17 cellular contexts compared by ENCODE assay signal in genomic region chr16:11229906-11230305, GRCh38. TPM values are rescaled to one million over a fixed set of nuclear protein-coding genes. Genes with fewer than 3 reads are reported as not detected.
DNase-seq lines count a peak whose midpoint lies in the region; ATAC-seq lines count a peak whose summit lies in the region.
"Had no signal": no experiment of that assay in that cellular context is flagged by ENCODE, and none has a peak within 500 bp of the region (broad histone marks: within the 10 kb centered on the region; RNA-seq: fewer than 3 reads in every experiment).

No MANE protein-coding gene starts in this region.

- H3K9me3 Mint-ChIP-seq in activated CD4-positive, alpha-beta T cell treated with anti-CD3 and anti-CD28 coated beads for 36 hours (ENCODE audit: low read depth) = no peaks in the 10 kb centered on the region
- H3K9me3 Mint-ChIP-seq in activated naive CD4-positive, alpha-beta T cell treated with anti-CD3 and anti-CD28 coated beads, Interleukin-2, amount 50 U/mL, for 72 hours = no peaks in the 10 kb centered on the region
- H3K9me3 Mint-ChIP-seq in naive thymus-derived CD8-positive, alpha-beta T cell = no peaks in the 10 kb centered on the region

- no peak for ATAC-seq in activated CD4-positive, alpha-beta T cell treated with anti-CD3 and anti-CD28 coated beads for 36 hours
- no peak for ATAC-seq in activated naive CD4-positive, alpha-beta T cell treated with anti-CD3 and anti-CD28 coated beads, Interleukin-2, amount 50 U/mL, for 72 hours
- ATAC-seq in naive thymus-derived CD8-positive, alpha-beta T cell = no peak
- ATAC-seq in HG02852 (IDR thresholded peaks at IDR 0.05; ENCODE audit: unreplicated experiment) = no peak
- ATAC-seq: A549 had no signal

- POLR2A ChIA-PET in activated CD4-positive, alpha-beta T cell treated with anti-CD3 and anti-CD28 coated beads for 36 hours (lab: Charles Lee) = no interaction called here
- POLR2A ChIA-PET in naive thymus-derived CD8-positive, alpha-beta T cell (lab: Charles Lee) = interaction anchor here (2.3 kb wide), 1 partner anchor 26 kb away, joined by 15 read pairs; the partner anchor contains the start of gene SOCS1

- peaks cover 82% of the 10 kb centered on the region for H3K4me1 Mint-ChIP-seq in activated CD4-positive, alpha-beta T cell treated with anti-CD3 and anti-CD28 coated beads for 36 hours
- H3K4me1 Mint-ChIP-seq in naive thymus-derived CD8-positive, alpha-beta T cell = peaks cover 33 to 77% (median 69%) of the 10 kb centered on the region in 4 donors

- DNase-seq in activated CD4-positive, alpha-beta T cell treated with anti-CD3 and anti-CD28 coated beads for 36 hours = no peak
- DNase-seq in activated CD4-positive, alpha-beta T cell treated with anti-CD3 and anti-CD28 coated beads, Interleukin-2, amount 50 U/mL, for 4 hours = no peak
- DNase-seq in NCI-H2029 (lab: John Stamatoyannopoulos, UW) (peak; percentile 88), superior temporal gyrus (ENCODE audit: extremely low spot score) (no peak), NCI-H2227 treated with DMSO at 0.1 percent for 48 hours (lab: John Stamatoyannopoulos, UW) (no peak)
- no peak for DNase-seq in activated naive CD4-positive, alpha-beta T cell treated with anti-CD3 and anti-CD28 coated beads, Interleukin-2, amount 50 U/mL, for 72 hours (ENCODE audit: low spot score in 2 of 2)
- DNase-seq in naive thymus-derived CD8-positive, alpha-beta T cell = no peak
- DNase-seq: activated CD8-positive, alpha-beta memory T cell treated with anti-CD3 and anti-CD28 coated beads, Interleukin-2, amount 50 U/mL, for 48 hours; NCI-H1930; sigmoid colon; stimulated activated CD4-positive, alpha-beta T cell treated with anti-CD3 and anti-CD28 coated beads, Interleukin-4, amount 100 ng/mL, for 24 hours had no signal

- no peaks in the 10 kb centered on the region for H3K27me3 Mint-ChIP-seq in activated CD4-positive, alpha-beta T cell treated with anti-CD3 and anti-CD28 coated beads for 36 hours
- no peaks in the 10 kb centered on the region for H3K27me3 Mint-ChIP-seq in naive thymus-derived CD8-positive, alpha-beta T cell

- H3K36me3 Mint-ChIP-seq in activated CD4-positive, alpha-beta T cell treated with anti-CD3 and anti-CD28 coated beads for 36 hours (ENCODE audit: low read depth) = no peaks in the 10 kb centered on the region
- peaks cover 0 to 6% of the 10 kb centered on the region in 2 donors for H3K36me3 Mint-ChIP-seq in activated naive CD4-positive, alpha-beta T cell treated with anti-CD3 and anti-CD28 coated beads, Interleukin-2, amount 50 U/mL, for 72 hours
- no peaks in the 10 kb centered on the region for H3K36me3 Mint-ChIP-seq in naive thymus-derived CD8-positive, alpha-beta T cell

- no peak overlapping the region for H3K4me3 Mint-ChIP-seq in activated CD4-positive, alpha-beta T cell treated with anti-CD3 and anti-CD28 coated beads for 36 hours
- H3K4me3 Mint-ChIP-seq in naive thymus-derived CD8-positive, alpha-beta T cell = no peak overlapping the region

- intact Hi-C loops in activated CD4-positive, alpha-beta T cell treated with anti-CD3 and anti-CD28 coated beads for 36 hours (cut with DNase I, micrococcal nuclease) = loop anchor here in 1 of 2 experiments (5.0 kb wide), 1 partner anchor 488 kb away; the partner anchor contains the start of gene NUBP1

- peak overlapping the region; percentile 68 for H3K27ac Mint-ChIP-seq in activated CD4-positive, alpha-beta T cell treated with anti-CD3 and anti-CD28 coated beads for 36 hours
- H3K27ac Mint-ChIP-seq in activated naive CD4-positive, alpha-beta T cell treated with anti-CD3 and anti-CD28 coated beads, Interleukin-2, amount 50 U/mL, for 72 hours = peak overlapping the region; percentile 55 to 100
- peak overlapping the region; percentile 34 to 96 (median 84) for H3K27ac Mint-ChIP-seq in naive thymus-derived CD8-positive, alpha-beta T cell

- CTCF ChIA-PET in activated CD4-positive, alpha-beta T cell treated with anti-CD3 and anti-CD28 coated beads for 36 hours (lab: Charles Lee) = interaction anchor here (2.2 kb wide), 1 partner anchor 265 kb away, joined by 7 read pairs; no protein-coding TSS in a partner anchor

RNA-seq across cellular contexts. Expression of gene SOCS1, which starts 26.1 kb away (rescaled TPM):
- 100 to 1,000 TPM in 1 of 2 experiments, 10 to 100 TPM in 1; 100.0 to 103 TPM for total RNA-seq in activated CD4-positive, alpha-beta T cell treated with anti-CD3 and anti-CD28 coated beads for 36 hours
- total RNA-seq in activated naive CD4-positive, alpha-beta T cell treated with anti-CD3 and anti-CD28 coated beads, Interleukin-2, amount 50 U/mL, for 72 hours = 100 to 1,000 TPM in 1 of 2 donors, 10 to 100 TPM in 1; 57.0 to 123 TPM
- total RNA-seq in naive thymus-derived CD8-positive, alpha-beta T cell = 10 to 100 TPM; 15.8 to 16.5 TPM
- polyA plus RNA-seq in naive thymus-derived CD8-positive, alpha-beta T cell = 10 to 100 TPM; 13.5 to 24.0 (median 13.5) TPM

RNA-seq across cellular contexts. Expression of gene TNP2, which starts 39.2 kb away (rescaled TPM):
- not detected for total RNA-seq in activated CD4-positive, alpha-beta T cell treated with anti-CD3 and anti-CD28 coated beads for 36 hours
- total RNA-seq in activated naive CD4-positive, alpha-beta T cell treated with anti-CD3 and anti-CD28 coated beads, Interleukin-2, amount 50 U/mL, for 72 hours = not detected
- not detected for total RNA-seq in naive thymus-derived CD8-positive, alpha-beta T cell
- polyA plus RNA-seq in naive thymus-derived CD8-positive, alpha-beta T cell = not detected
- total RNA-seq: ascending aorta, lower leg skin, sigmoid colon, SJSA1, vagina had no signal
- polyA plus RNA-seq: A549, sigmoid colon had no signal

RNA-seq across cellular contexts. Expression of gene PRM3, which starts 43.5 kb away (rescaled TPM):
- total RNA-seq in activated CD4-positive, alpha-beta T cell treated with anti-CD3 and anti-CD28 coated beads for 36 hours = not detected
- not detected for total RNA-seq in activated naive CD4-positive, alpha-beta T cell treated with anti-CD3 and anti-CD28 coated beads, Interleukin-2, amount 50 U/mL, for 72 hours
- not detected for total RNA-seq in naive thymus-derived CD8-positive, alpha-beta T cell
- polyA plus RNA-seq in naive thymus-derived CD8-positive, alpha-beta T cell = not detected
- total RNA-seq: ascending aorta, lower leg skin, sigmoid colon, SJSA1, vagina had no signal
- polyA plus RNA-seq: A549, sigmoid colon had no signal

RNA-seq across cellular contexts. Expression of gene PRM2, which starts 46.4 kb away (rescaled TPM):
- not detected for total RNA-seq in activated CD4-positive, alpha-beta T cell treated with anti-CD3 and anti-CD28 coated beads for 36 hours
- not detected for total RNA-seq in activated naive CD4-positive, alpha-beta T cell treated with anti-CD3 and anti-CD28 coated beads, Interleukin-2, amount 50 U/mL, for 72 hours
- not detected for total RNA-seq in naive thymus-derived CD8-positive, alpha-beta T cell
- polyA plus RNA-seq in naive thymus-derived CD8-positive, alpha-beta T cell = not detected
- total RNA-seq: ascending aorta, sigmoid colon, SJSA1, vagina had no signal
- polyA plus RNA-seq: A549, sigmoid colon had no signal

RNA-seq across cellular contexts. Expression of gene PRM1, which starts 51.2 kb away (rescaled TPM):
- total RNA-seq in activated CD4-positive, alpha-beta T cell treated with anti-CD3 and anti-CD28 coated beads for 36 hours = not detected
- total RNA-seq in activated naive CD4-positive, alpha-beta T cell treated with anti-CD3 and anti-CD28 coated beads, Interleukin-2, amount 50 U/mL, for 72 hours = not detected
- not detected for total RNA-seq in naive thymus-derived CD8-positive, alpha-beta T cell
- polyA plus RNA-seq in naive thymus-derived CD8-positive, alpha-beta T cell = not detected
- total RNA-seq: ascending aorta, lower leg skin, sigmoid colon, SJSA1, vagina had no signal
- polyA plus RNA-seq: A549, sigmoid colon had no signal
